19 cellular contexts compared by ENCODE assay signal in the genomic region with DNA sequence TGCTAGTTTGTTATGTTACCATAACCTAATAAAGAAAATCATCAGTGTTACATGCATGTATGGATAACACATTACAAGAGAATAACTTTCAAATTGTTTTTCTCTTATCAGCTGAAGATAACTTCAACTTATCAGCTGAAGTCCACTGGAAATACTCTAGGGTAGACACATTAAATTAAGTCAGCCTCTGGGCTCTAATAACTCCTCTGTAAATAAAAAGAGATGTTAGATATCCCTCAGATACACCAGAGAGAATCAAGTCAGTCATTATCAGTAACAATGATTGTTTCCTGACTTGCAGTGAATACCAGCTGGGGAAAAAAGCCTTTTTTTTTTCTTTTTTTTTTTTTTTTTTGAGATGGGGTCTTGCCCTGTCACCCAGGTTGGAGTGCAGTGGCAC. TPM values are rescaled to one million over a fixed set of nuclear protein-coding genes. Genes with fewer than 3 reads are reported as not detected.
DNase-seq lines count a peak whose midpoint lies in the region; ATAC-seq and TF ChIP-seq lines count a peak whose summit lies in the region.
"Had no signal": no experiment of that assay in that cellular context is flagged by ENCODE, and none has a peak within 500 bp of the region (broad histone marks: within the 10 kb centered on the region; RNA-seq: fewer than 3 reads in every experiment).

No MANE protein-coding gene starts in this region.

- no peak overlapping the region for H3K9ac ChIP-seq in GM23248

- no peak for TF ChIP-seq CTCF in Panc1 (IDR thresholded peaks at IDR 0.05)
- no peak for TF ChIP-seq CTCF in brain (conservative IDR thresholded peaks at IDR 0.05)
- no peak for TF ChIP-seq CTCF in type B pancreatic cell (conservative IDR thresholded peaks at IDR 0.05)
- TF ChIP-seq CTCF in natural killer cell (IDR thresholded peaks at IDR 0.05) = no peak

- H3K4me3 ChIP-seq in GM23248 (no peak overlapping the region), Panc1 (ENCODE audit: low read depth in 2 of 2, low read length in 2 of 2) (no peak overlapping the region)
- H3K4me3 ChIP-seq: Peyer's patch had no signal

- H3K4me1 Mint-ChIP-seq in brain (peaks cover 35% of the 10 kb centered on the region), type B pancreatic cell (ENCODE audit: unreplicated experiment) (peaks cover 16% of the 10 kb centered on the region), natural killer cell (peaks cover 24 to 26% of the 10 kb centered on the region in 2 donors)

- H3K36me3 Mint-ChIP-seq in brain = peaks cover 30% of the 10 kb centered on the region
- H3K36me3 Mint-ChIP-seq in type B pancreatic cell = peaks cover 20% of the 10 kb centered on the region
- no peaks in the 10 kb centered on the region for H3K36me3 Mint-ChIP-seq in natural killer cell
- H3K36me3 Mint-ChIP-seq in activated naive CD4-positive, alpha-beta T cell treated with anti-CD3 and anti-CD28 coated beads, Interleukin-2, amount 50 U/mL, for 72 hours = peaks cover 7 to 23% of the 10 kb centered on the region in 2 donors

- intact Hi-C loops in Panc1 (cut with micrococcal nuclease; ENCODE audit: unreplicated experiment) (loop anchor here (10.0 kb wide), 1 partner anchor 121 kb away; no protein-coding TSS in a partner anchor), natural killer cell (cut with micrococcal nuclease) (no loop called here)

- H3K79me2 ChIP-seq in GM23248 (ENCODE audit: insufficient read depth) = peaks cover 15% of the 10 kb centered on the region; the same call in 1 of the 2 replicates

- H3K36me3 ChIP-seq in GM23248 (ENCODE audit: low read depth) (no peaks in the 10 kb centered on the region), Panc1 (ENCODE audit: control insufficient read depth, insufficient read depth, low read length) (no peaks in the 10 kb centered on the region)
- H3K36me3 ChIP-seq: Peyer's patch had no signal

- H2AFZ ChIP-seq in GM23248 = peak overlapping the region; percentile 98

- POLR2A ChIA-PET in Panc1 (lab: Charles Lee) = no interaction called here

- H3K4me1 ChIP-seq in GM23248 (ENCODE audit: insufficient read depth) (peaks cover 9% of the 10 kb centered on the region; the same call in 1 of the 2 replicates), Panc1 (ENCODE audit: control insufficient read depth, insufficient read depth, low read length) (peaks cover 3% of the 10 kb centered on the region; the same call in 1 of the 2 replicates)
- H3K4me1 ChIP-seq: BE2C had no signal

- H3K9me3 ChIP-seq in GM23248 (ENCODE audit: low read depth) (no peaks in the 10 kb centered on the region), Panc1 (ENCODE audit: control insufficient read depth, insufficient read depth, low read depth, low read length) (no peaks in the 10 kb centered on the region)
- H3K9me3 ChIP-seq: BE2C, Peyer's patch had no signal

- peaks cover 15% of the 10 kb centered on the region for H3F3A ChIP-seq in GM23248 (ENCODE audit: insufficient read depth)

- H3K27ac Mint-ChIP-seq in brain (no peak overlapping the region), type B pancreatic cell (no peak overlapping the region), natural killer cell (no peak overlapping the region)
- H3K27ac Mint-ChIP-seq in activated naive CD4-positive, alpha-beta T cell treated with anti-CD3 and anti-CD28 coated beads, Interleukin-2, amount 50 U/mL, for 72 hours = no peak overlapping the region
- H3K27ac Mint-ChIP-seq: CD14-positive monocyte had no signal

- peaks cover 8 to 23% (median 14%) of the 10 kb centered on the region in 5 experiments for H3K9me3 Mint-ChIP-seq in brain
- H3K9me3 Mint-ChIP-seq in type B pancreatic cell = no peaks in the 10 kb centered on the region
- H3K9me3 Mint-ChIP-seq in natural killer cell = no peaks in the 10 kb centered on the region
- peaks cover 0 to 7% of the 10 kb centered on the region in 2 donors for H3K9me3 Mint-ChIP-seq in activated naive CD4-positive, alpha-beta T cell treated with anti-CD3 and anti-CD28 coated beads, Interleukin-2, amount 50 U/mL, for 72 hours

- H4K20me1 ChIP-seq in GM23248 (ENCODE audit: insufficient read depth) = no peaks in the 10 kb centered on the region

- CTCF ChIA-PET in Panc1 (lab: Charles Lee) = no interaction called here

- no peak overlapping the region for H3K4me2 ChIP-seq in GM23248 (ENCODE audit: unreplicated experiment)

- peaks cover 3% of the 10 kb centered on the region for H3K27me3 Mint-ChIP-seq in brain
- no peaks in the 10 kb centered on the region for H3K27me3 Mint-ChIP-seq in type B pancreatic cell
- no peaks in the 10 kb centered on the region for H3K27me3 Mint-ChIP-seq in natural killer cell (ENCODE audit: low read depth in 2 of 2)

- BruUV-seq in Panc1 (replicated peaks; lab: Mats Ljungman, UMichigan) = no TSS peak

- in situ Hi-C loops in GM23248 (cut with MboI) = loop anchor here (10.0 kb wide), 1 partner anchor 111 kb away; no protein-coding TSS in a partner anchor
- in situ Hi-C loops in Panc1 (cut with HindIII; ENCODE audit: low pct_unique_long_range_greater_than_20kb, low sequenced_read_pairs) = no loop called here

- H3K4me3 Mint-ChIP-seq in brain (peak overlapping the region in 4 of 5 experiments; percentile 13 to 34 (median 29)), type B pancreatic cell (peak overlapping the region; percentile 14), natural killer cell (no peak overlapping the region)
- H3K4me3 Mint-ChIP-seq: CD14-positive monocyte had no signal

- no peak for ATAC-seq in Panc1
- no peak for ATAC-seq in natural killer cell
- no peak for ATAC-seq in GM21367 (IDR thresholded peaks at IDR 0.05; ENCODE audit: unreplicated experiment)
- ATAC-seq in activated naive CD4-positive, alpha-beta T cell treated with anti-CD3 and anti-CD28 coated beads, Interleukin-2, amount 50 U/mL, for 72 hours = no peak

- no peaks in the 10 kb centered on the region for H3K9me2 ChIP-seq in GM23248 (ENCODE audit: insufficient read depth)

- H3K27me3 ChIP-seq in GM23248 (replicated peaks; ENCODE audit: insufficient read depth) (no peaks in the 10 kb centered on the region), Panc1 (ENCODE audit: control insufficient read depth, insufficient read depth, low read length) (no peaks in the 10 kb centered on the region)
- H3K27me3 ChIP-seq: BE2C, Peyer's patch had no signal

- H3K27ac ChIP-seq in GM23248 = no peak overlapping the region
- H3K27ac ChIP-seq in Panc1 (ENCODE audit: low read length) = peak overlapping the region; percentile 29; the same call in 1 of the 2 replicates
- H3K27ac ChIP-seq: Peyer's patch had no signal

- DNase-seq in GM23248 (no peak), Panc1 (ENCODE audit: low read depth, low spot score) (no peak), type B pancreatic cell (ENCODE audit: extremely low spot score, unreplicated experiment) (no peak), natural killer cell (no peak)
- no peak for DNase-seq in activated naive CD4-positive, alpha-beta T cell treated with anti-CD3 and anti-CD28 coated beads, Interleukin-2, amount 50 U/mL, for 72 hours (ENCODE audit: low spot score in 2 of 2)
- DNase-seq: BE2C, Calu3, DMS153, DND-41, KG1, MM.1S, NCI-H2029, NCI-H446, NCI-H524 treated with DMSO at 0.1 percent for 48 hours, Peyer's patch, SHP77 treated with DMSO at 0.1 percent for 48 hours had no signal

RNA-seq across cellular contexts. Expression of gene KBTBD7, which starts 1.6 kb away (rescaled TPM):
- 4.4 and 4.6 TPM in 2 replicates for total RNA-seq in GM23248 (2014; rRNA removed; shearing (Covaris generic))
- polyA plus RNA-seq in GM23248 (2016; fragmentation: Nextera tagmentation; extraction: Ambion mirVana) (3.5 and 3.9 TPM in 2 replicates), brain (ENCODE audit: insufficient read depth, low read depth, low replicate concordance) (3.7 TPM)
- total RNA-seq in Panc1 (2021; ENCODE audit: unreplicated experiment) (5.5 TPM), type B pancreatic cell (ENCODE audit: low replicate concordance) (12.8 and 13.8 TPM in 2 replicates), natural killer cell (1 to 10 TPM; 2.1 to 4.1 (median 3.8) TPM)
- 4.2 TPM for polyA plus RNA-seq in Panc1 (2012; ENCODE audit: insufficient read length)
- total RNA-seq in activated naive CD4-positive, alpha-beta T cell treated with anti-CD3 and anti-CD28 coated beads, Interleukin-2, amount 50 U/mL, for 72 hours = 1 to 10 TPM; 3.6 to 4.6 TPM
